ENCODE assay signal across 13 cellular contexts in the genomic region with DNA sequence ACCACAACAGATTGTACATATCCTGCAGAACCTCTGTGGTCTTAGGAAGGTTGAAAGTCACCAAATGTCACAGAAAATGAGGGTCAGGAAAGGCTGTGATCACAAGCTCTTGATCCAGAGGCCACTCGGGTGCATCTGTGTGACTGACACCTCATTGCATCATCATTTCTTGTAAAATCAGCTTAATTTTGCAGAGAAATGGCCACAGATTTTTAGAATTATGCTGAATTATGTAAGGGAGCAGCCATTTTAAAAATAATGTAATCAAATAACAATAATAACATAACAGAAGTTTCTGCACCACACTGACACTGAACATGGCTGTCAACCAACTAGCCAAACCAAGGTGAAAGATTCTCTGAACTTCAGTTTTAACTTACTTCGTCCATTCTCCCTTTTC. TPM values are rescaled to one million over a fixed set of nuclear protein-coding genes. Genes with fewer than 3 reads are reported as not detected.
DNase-seq lines count a peak whose midpoint lies in the region; ATAC-seq and TF ChIP-seq lines count a peak whose summit lies in the region.
"Had no signal": no experiment of that assay in that cellular context is flagged by ENCODE, and none has a peak within 500 bp of the region (broad histone marks: within the 10 kb centered on the region; RNA-seq: fewer than 3 reads in every experiment).

No MANE protein-coding gene starts in this region.

- H3K9me3 ChIP-seq in right atrium auricular region = no peaks in the 10 kb centered on the region
- H3K9me3 ChIP-seq in uterus = no peaks in the 10 kb centered on the region

- H3K4me1 ChIP-seq in right atrium auricular region (peaks cover 0 to 19% of the 10 kb centered on the region in 2 donors), uterus (peaks cover 9 to 14% of the 10 kb centered on the region in 2 donors)

- CTCF ChIA-PET in WTC11 (lab: Charles Lee) = interaction anchor here (1.0 to 1.7 kb wide), 2 partner anchors 51 to 81 kb away, joined by 3 to 6 read pairs; no protein-coding TSS in a partner anchor

- peaks cover 13% of the 10 kb centered on the region for H3K27me3 Mint-ChIP-seq in WTC11 (ENCODE audit: low read depth)
- H3K27me3 Mint-ChIP-seq: memory B cell had no signal

- no peaks in the 10 kb centered on the region for H3K27me3 ChIP-seq in right atrium auricular region
- no peaks in the 10 kb centered on the region for H3K27me3 ChIP-seq in uterus

- H3K4me3 Mint-ChIP-seq in WTC11 = no peak overlapping the region
- H3K4me3 Mint-ChIP-seq: memory B cell had no signal

- TF ChIP-seq CTCF in right atrium auricular region (IDR thresholded peaks at IDR 0.05) (no peak), WTC11 (IDR thresholded peaks at IDR 0.05) (no peak), uterus (IDR thresholded peaks at IDR 0.05) (no peak)

- no peak for ATAC-seq in left cardiac atrium
- ATAC-seq in WTC11 = no peak
- ATAC-seq in left colon = no peak
- no peak for ATAC-seq in HG03108 (IDR thresholded peaks at IDR 0.05; ENCODE audit: unreplicated experiment)
- ATAC-seq: sciatic nerve had no signal

- no peak for TF ChIP-seq POLR2A in uterus (IDR thresholded peaks at IDR 0.05)

- no peak overlapping the region for H3K4me3 ChIP-seq in right atrium auricular region
- H3K4me3 ChIP-seq in uterus = no peak overlapping the region

- intact Hi-C loops in left cardiac atrium (cut with DNase I) (no loop called here), uterus (cut with DNase I; ENCODE audit: low total_unique reads) (no loop called here), left colon (cut with DNase I, micrococcal nuclease) (no loop called here)

- no peaks in the 10 kb centered on the region for H3K9me3 Mint-ChIP-seq in WTC11
- H3K9me3 Mint-ChIP-seq: memory B cell had no signal

- peak overlapping the region; percentile 84; the same call in 1 of the 2 replicates for H3K27ac Mint-ChIP-seq in WTC11
- H3K27ac Mint-ChIP-seq: memory B cell had no signal

- POLR2A ChIA-PET in WTC11 (lab: Charles Lee) = no interaction called here

- H3K36me3 ChIP-seq in right atrium auricular region (no peaks in the 10 kb centered on the region), uterus (no peaks in the 10 kb centered on the region)

- DNase-seq in right atrium auricular region (ENCODE audit: low spot score) (no peak), left cardiac atrium (no peak), WTC11 (ENCODE audit: low spot score) (no peak), inferior parietal cortex (ENCODE audit: extremely low spot score) (peak; percentile 21), uterus (no peak), NCI-H774 (lab: John Stamatoyannopoulos, UW) (no peak), left colon (no peak)
- DNase-seq: activated gamma-delta T cell, dermis blood vessel endothelial cell, NCI-H2029 had no signal

- peaks cover 30% of the 10 kb centered on the region for H3K4me1 Mint-ChIP-seq in WTC11

- peak overlapping the region; percentile 98 to 99 for H3K27ac ChIP-seq in right atrium auricular region
- H3K27ac ChIP-seq in uterus = peak overlapping the region; percentile 13 to 33

- H3K36me3 Mint-ChIP-seq in WTC11 = no peaks in the 10 kb centered on the region

TF ChIP-seq in WTC11, 78 proteins besides CTCF, POLR2A, EP300 and RAD21:
- TF ChIP-seq ZNF423 (CRISPR knock-in tag; IDR thresholded peaks at IDR 0.05) (no peak), NR2C2 (CRISPR knock-in tag; IDR thresholded peaks at IDR 0.05) (no peak), GABPB1 (CRISPR knock-in tag; IDR thresholded peaks at IDR 0.05) (peak; percentile 39; the same call in 1 of the 2 replicates), TCF7 (CRISPR knock-in tag; IDR thresholded peaks at IDR 0.05; ENCODE audit: low read depth) (no peak), TP53 (CRISPR knock-in tag; IDR thresholded peaks at IDR 0.05) (no peak)
- TF ChIP-seq, protein P1, sequence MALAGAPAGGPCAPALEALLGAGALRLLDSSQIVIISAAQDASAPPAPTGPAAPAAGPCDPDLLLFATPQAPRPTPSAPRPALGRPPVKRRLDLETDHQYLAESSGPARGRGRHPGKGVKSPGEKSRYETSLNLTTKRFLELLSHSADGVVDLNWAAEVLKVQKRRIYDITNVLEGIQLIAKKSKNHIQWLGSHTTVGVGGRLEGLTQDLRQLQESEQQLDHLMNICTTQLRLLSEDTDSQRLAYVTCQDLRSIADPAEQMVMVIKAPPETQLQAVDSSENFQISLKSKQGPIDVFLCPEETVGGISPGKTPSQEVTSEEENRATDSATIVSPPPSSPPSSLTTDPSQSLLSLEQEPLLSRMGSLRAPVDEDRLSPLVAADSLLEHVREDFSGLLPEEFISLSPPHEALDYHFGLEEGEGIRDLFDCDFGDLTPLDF (CRISPR knock-in tag; IDR thresholded peaks at IDR 0.05) = no peak

RNA-seq across cellular contexts. Expression of a gene that starts 3.0 kb away (rescaled TPM):
- total RNA-seq in right atrium auricular region (100 to 1,000 TPM; 156 to 221 TPM), left cardiac atrium (100 to 1,000 TPM; 138 to 145 TPM), WTC11 (2021) (14.8 to 16.8 TPM (median 15.6 TPM) in 3 replicates), uterus (100 to 1,000 TPM; 115 to 192 (median 150) TPM), left colon (10 to 100 TPM; 12.3 to 46.6 TPM)

RNA-seq across cellular contexts. Expression of a gene that starts 32.5 kb away (rescaled TPM):
- not detected for total RNA-seq in right atrium auricular region
- not detected for total RNA-seq in left cardiac atrium
- 0.04 to 0.07 TPM in 2 of 3 replicates, not detected in the other for total RNA-seq in WTC11 (2021)
- 10 to 100 TPM in 1 of 4 donors, 1 to 10 TPM in 2, not detected in 1; 1.0 to 14.9 (median 1.8) TPM for total RNA-seq in uterus
- total RNA-seq in left colon = under 1 TPM in 1 of 2 donors, not detected in 1; 0.20 TPM
